8 cellular contexts compared by ENCODE assay signal in the genomic region with DNA sequence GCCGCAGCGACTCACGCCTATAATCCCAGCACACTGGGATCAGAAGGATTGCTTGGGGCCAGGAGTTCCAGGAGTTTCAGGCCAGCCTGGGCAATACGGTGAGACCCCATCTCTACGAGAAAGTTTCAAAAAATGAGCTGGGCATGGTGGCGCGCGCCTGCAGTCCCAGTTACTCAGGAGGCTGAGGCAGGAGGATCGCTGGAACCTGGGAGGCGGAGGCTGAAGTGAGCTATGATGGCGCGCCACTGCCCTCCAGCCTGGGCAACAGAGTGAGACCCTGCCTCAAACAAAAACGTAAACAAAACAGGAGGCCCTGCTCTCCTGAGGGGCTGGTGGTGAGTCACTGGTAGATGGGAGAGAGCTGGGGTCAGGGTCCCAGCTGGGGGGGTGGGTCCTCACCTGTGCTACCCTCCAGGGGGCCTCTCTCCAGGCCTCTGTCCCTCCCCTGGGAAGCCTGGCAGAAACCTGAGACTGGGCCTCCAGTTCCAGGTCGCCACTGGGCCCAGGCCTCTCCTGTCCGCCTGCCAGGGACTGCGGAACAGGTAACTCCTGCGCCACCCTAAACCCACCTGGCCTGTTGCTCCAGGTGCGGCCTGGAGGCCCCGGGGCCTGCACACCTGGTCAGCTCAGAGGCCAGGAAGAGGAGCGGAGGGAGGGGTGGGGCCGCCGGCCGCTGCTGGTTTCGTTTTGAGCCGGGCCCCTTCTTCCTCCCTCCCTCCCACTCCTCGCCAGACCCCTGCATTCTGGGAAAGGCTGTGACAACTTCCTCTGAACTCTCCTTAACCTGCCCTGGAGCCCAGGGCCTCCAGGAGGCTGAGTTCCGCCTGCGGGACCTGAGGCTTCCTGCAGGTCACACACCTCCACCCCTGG. TPM values are rescaled to one million over a fixed set of nuclear protein-coding genes. Genes with fewer than 3 reads are reported as not detected.
DNase-seq lines count a peak whose midpoint lies in the region; ATAC-seq, FAIRE-seq and TF ChIP-seq lines count a peak whose summit lies in the region.

No MANE protein-coding gene starts in this region.

- no TSS peak for BruUV-seq in endothelial cell of umbilical vein (replicated peaks; lab: Mats Ljungman, UMichigan)

- H3K4me2 ChIP-seq in endothelial cell of umbilical vein (ENCODE audit: insufficient read depth, low read length): no peak overlapping the region

- no peak for TF ChIP-seq POLR2A in endothelial cell of umbilical vein (IDR thresholded peaks at IDR 0.05; ENCODE audit: low read depth, low read length)
- no peak for TF ChIP-seq POLR2A in sigmoid colon (IDR thresholded peaks at IDR 0.05)

- no peak for FAIRE-seq in endothelial cell of umbilical vein (lab: Jason Lieb, UNC)

- TF ChIP-seq CTCF in endothelial cell of umbilical vein (IDR thresholded peaks at IDR 0.05; ENCODE audit: extremely low read depth in 1 of 2, insufficient read depth in 1 of 2, low read depth in 1 of 2, low read length in 2 of 2) (no peak), sigmoid colon (IDR thresholded peaks at IDR 0.05) (no peak)

- intact Hi-C loops in endothelial cell of umbilical vein (cut with micrococcal nuclease): no loop called here
- intact Hi-C loops in sigmoid colon (cut with DNase I): no loop called here

- no peaks in the 10 kb centered on the region for H4K20me1 ChIP-seq in endothelial cell of umbilical vein (replicated peaks; ENCODE audit: control insufficient read depth, extremely low read depth, insufficient read depth, low read length)

- no peak overlapping the region for H3K27ac ChIP-seq in endothelial cell of umbilical vein (ENCODE audit: insufficient read depth, low read depth, low read length)
- H3K27ac ChIP-seq in sigmoid colon: peak overlapping the region in 2 of 4 donors; percentile 20 to 39

- CTCF ChIA-PET in endothelial cell of umbilical vein (lab: Charles Lee): interaction anchor here (0.9 kb wide), 1 partner anchor 56 kb away, joined by 5 read pairs; no protein-coding TSS in a partner anchor

- H3K36me3 ChIP-seq in endothelial cell of umbilical vein (ENCODE audit: control insufficient read depth in 2 of 2, extremely low read depth in 1 of 2, insufficient read depth in 2 of 2, low read length in 2 of 2) (no peaks in the 10 kb centered on the region), sigmoid colon (no peaks in the 10 kb centered on the region)

- H3K79me2 ChIP-seq in endothelial cell of umbilical vein (ENCODE audit: control insufficient read depth, insufficient read depth, low read length): no peaks in the 10 kb centered on the region

- no peaks in the 10 kb centered on the region for H3K4me1 ChIP-seq in endothelial cell of umbilical vein (ENCODE audit: control insufficient read depth, extremely low read depth, insufficient read depth, low read length)
- peaks cover 0 to 7% (median 3%) of the 10 kb centered on the region in 4 donors for H3K4me1 ChIP-seq in sigmoid colon

- TF ChIP-seq EP300 in sigmoid colon (IDR thresholded peaks at IDR 0.05): no peak

- dilution Hi-C loops in endothelial cell of umbilical vein (cut with MboI; ENCODE audit: extremely low pct_ligation_motif_present, low sequenced_read_pairs): no loop called here

- no peak for ATAC-seq in HG02870 (IDR thresholded peaks at IDR 0.05; ENCODE audit: unreplicated experiment)

- H3K9me3 ChIP-seq in endothelial cell of umbilical vein (replicated peaks; ENCODE audit: control insufficient read depth, insufficient read depth, low read length) (no peaks in the 10 kb centered on the region), sigmoid colon (no peaks in the 10 kb centered on the region)

- WGBS in sigmoid colon, 2 donors: 44 to 48% methylated on average over 28 of the region's 28 CpGs

- H2AFZ ChIP-seq in endothelial cell of umbilical vein (ENCODE audit: low read depth, low read length): peak overlapping the region; percentile 2

- no peaks in the 10 kb centered on the region for H3K27me3 ChIP-seq in endothelial cell of umbilical vein (ENCODE audit: control insufficient read depth in 2 of 2, insufficient read depth in 2 of 2, low read length in 2 of 2)
- no peaks in the 10 kb centered on the region for H3K27me3 ChIP-seq in sigmoid colon

- POLR2A ChIA-PET in endothelial cell of umbilical vein (lab: Charles Lee): no interaction called here

- H3K4me3 ChIP-seq in endothelial cell of umbilical vein (replicated peaks in 1 of 3; ENCODE audit: insufficient read depth in 1 of 3, low read depth in 1 of 3, low read length in 3 of 3): peak overlapping the region in 1 of 3 experiments; percentile 21
- peak overlapping the region in 3 of 4 donors; percentile 9 to 32 (median 22) for H3K4me3 ChIP-seq in sigmoid colon

- no peak overlapping the region for H3K9ac ChIP-seq in endothelial cell of umbilical vein (replicated peaks; ENCODE audit: extremely low read depth, insufficient read depth, low read length)

- no peaks in the 10 kb centered on the region for H3K9me1 ChIP-seq in endothelial cell of umbilical vein (replicated peaks; ENCODE audit: control insufficient read depth, extremely low read depth, insufficient read depth, low read length)

- DNase-seq in GF-D8 (lab: John Stamatoyannopoulos, UW) (peak; percentile 81), NCI-H146 treated with DMSO at 0.1 percent for 48 hours (lab: John Stamatoyannopoulos, UW; ENCODE audit: unreplicated experiment) (peak; percentile 7), endothelial cell of umbilical vein (ENCODE audit: low read depth, low spot score) (no peak), sigmoid colon (no peak), HK-2 (ENCODE audit: unreplicated experiment) (no peak), NCI-H526 treated with DMSO at 0.1 percent for 48 hours (lab: John Stamatoyannopoulos, UW) (no peak), germinal center (ENCODE audit: low spot score) (no peak)

TF ChIP-seq in endothelial cell of umbilical vein, 7 proteins besides CTCF, POLR2A, EP300 and RAD21:
- TF ChIP-seq EZH2 (IDR thresholded peaks at IDR 0.05; ENCODE audit: borderline replicate concordance, low read depth, low read length, severe bottlenecking) (no peak), POLR2AphosphoS5 (IDR thresholded peaks at IDR 0.05; ENCODE audit: insufficient read depth, low read depth, low read length) (no peak), GATA2 (IDR thresholded peaks at IDR 0.05; ENCODE audit: insufficient read depth, insufficient read length, low read depth, low read length) (no peak), MYC (IDR thresholded peaks at IDR 0.05; ENCODE audit: low read depth, low read length) (no peak), FOS (IDR thresholded peaks at IDR 0.05; ENCODE audit: borderline replicate concordance, insufficient read depth, low read length) (no peak), JUN (IDR thresholded peaks at IDR 0.05; ENCODE audit: borderline replicate concordance, insufficient read depth, insufficient read length, low read depth) (no peak)
- TF ChIP-seq, protein P1, sequence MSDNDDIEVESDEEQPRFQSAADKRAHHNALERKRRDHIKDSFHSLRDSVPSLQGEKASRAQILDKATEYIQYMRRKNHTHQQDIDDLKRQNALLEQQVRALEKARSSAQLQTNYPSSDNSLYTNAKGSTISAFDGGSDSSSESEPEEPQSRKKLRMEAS (IDR thresholded peaks at IDR 0.05; ENCODE audit: insufficient read depth, insufficient read length): no peak

RNA-seq across cellular contexts. Expression of a gene that starts 17.2 kb away (rescaled TPM):
- total RNA-seq in endothelial cell of umbilical vein: 28.0 and 29.0 TPM in 2 replicates
- polyA plus RNA-seq in endothelial cell of umbilical vein: 8.2 and 10.8 TPM in 2 replicates
- 4.3 and 5.6 TPM in 2 replicates for polyA plus RNA-seq in endothelial cell of umbilical vein (2011; cell fraction: cytosol; rRNA removed)
- polyA plus RNA-seq in endothelial cell of umbilical vein (2011; cell fraction: nucleus; rRNA removed): 9.1 and 9.6 TPM in 2 replicates
- polyA plus RNA-seq in endothelial cell of umbilical vein (2012): 7.5 and 10.9 TPM in 2 replicates
- polyA minus RNA-seq in endothelial cell of umbilical vein: 8.1 and 8.8 TPM in 2 replicates
- polyA minus RNA-seq in endothelial cell of umbilical vein (2011; cell fraction: cytosol; rRNA and poly(A)+ RNA removed): 21.4 TPM
- polyA minus RNA-seq in endothelial cell of umbilical vein (2011; cell fraction: nucleus; rRNA and poly(A)+ RNA removed): 4.8 and 13.9 TPM in 2 replicates
- total RNA-seq in sigmoid colon: 10 to 100 TPM; 35.4 to 53.2 (median 44.8) TPM
- 10 to 100 TPM; 22.8 to 39.1 (median 23.8) TPM for polyA plus RNA-seq in sigmoid colon

RNA-seq across cellular contexts. Expression of a gene that starts 40.0 kb away (rescaled TPM):
- total RNA-seq in endothelial cell of umbilical vein (171 TPM in 2 replicates), sigmoid colon (10 to 100 TPM; 48.2 to 76.4 (median 65.3) TPM)
- polyA plus RNA-seq in endothelial cell of umbilical vein (126 and 161 TPM in 2 replicates), sigmoid colon (100 to 1,000 TPM; 196 to 278 (median 253) TPM)
- polyA plus RNA-seq in endothelial cell of umbilical vein (2011; cell fraction: cytosol; rRNA removed): 103 and 158 TPM in 2 replicates
- polyA plus RNA-seq in endothelial cell of umbilical vein (2011; cell fraction: nucleus; rRNA removed): 89.6 and 103 TPM in 2 replicates
- 131 and 186 TPM in 2 replicates for polyA plus RNA-seq in endothelial cell of umbilical vein (2012)
- 58.9 and 75.0 TPM in 2 replicates for polyA minus RNA-seq in endothelial cell of umbilical vein
- 111 TPM for polyA minus RNA-seq in endothelial cell of umbilical vein (2011; cell fraction: cytosol; rRNA and poly(A)+ RNA removed)
- polyA minus RNA-seq in endothelial cell of umbilical vein (2011; cell fraction: nucleus; rRNA and poly(A)+ RNA removed): 29.1 and 43.7 TPM in 2 replicates

Comparison
In these comparisons a context has a peak if more than half of its experiments do, and no peak if none do; other contexts are left out.
1. DNase-seq: peak in GF-D8 (single experiment) and NCI-H146 treated with DMSO at 0.1 percent for 48 hours (single experiment); none in endothelial cell of umbilical vein (single experiment), sigmoid colon (single experiment), HK-2 (single experiment), NCI-H526 treated with DMSO at 0.1 percent for 48 hours (single experiment) and germinal center (single experiment).